In genomic region chr11:7591992-7592391, GRCh38 we compare ENCODE assay signal across 16 cellular contexts.
DNase-seq lines count a peak whose midpoint lies in the region; ATAC-seq and TF ChIP-seq lines count a peak whose summit lies in the region.
"Had no signal": no experiment of that assay in that cellular context is flagged by ENCODE, and none has a peak within 500 bp of the region (broad histone marks: within the 10 kb centered on the region; RNA-seq: fewer than 3 reads in every experiment).

No MANE protein-coding gene starts in this region.

- peak overlapping the region; percentile 29 for H3K27ac Mint-ChIP-seq in activated naive CD4-positive, alpha-beta T cell treated with anti-CD3 and anti-CD28 coated beads, Interleukin-2, amount 10 ng/mL, durations not matched to agents 7 days and 5 days
- no peak overlapping the region for H3K27ac Mint-ChIP-seq in activated naive CD4-positive, alpha-beta T cell treated with anti-CD3 and anti-CD28 coated beads for 36 hours

- intact Hi-C loops in activated naive CD4-positive, alpha-beta T cell treated with anti-CD3 and anti-CD28 coated beads for 36 hours (cut with micrococcal nuclease), result no loop called here

- H3K4me3 Mint-ChIP-seq in activated naive CD4-positive, alpha-beta T cell treated with anti-CD3 and anti-CD28 coated beads, Interleukin-2, amount 10 ng/mL, durations not matched to agents 7 days and 5 days, result no peak overlapping the region
- no peak overlapping the region for H3K4me3 Mint-ChIP-seq in activated naive CD4-positive, alpha-beta T cell treated with anti-CD3 and anti-CD28 coated beads for 36 hours

- H3K9ac ChIP-seq in subcutaneous abdominal adipose tissue (ENCODE audit: low read length in 5 of 5), result peak overlapping the region in 1 of 5 donors; percentile 6

- no peak for TF ChIP-seq CTCF in coronary artery (IDR thresholded peaks at IDR 0.05)

- POLR2A ChIA-PET in HEK293T (lab: Yijun Ruan, JAX), result no interaction called here

- H3K9me3 ChIP-seq in subcutaneous abdominal adipose tissue (ENCODE audit: control insufficient read depth in 5 of 5, low read length in 5 of 5), result no peaks in the 10 kb centered on the region
- H3K9me3 ChIP-seq: ascending aorta had no signal

- H3K27me3 Mint-ChIP-seq in activated naive CD4-positive, alpha-beta T cell treated with anti-CD3 and anti-CD28 coated beads, Interleukin-2, amount 10 ng/mL, durations not matched to agents 7 days and 5 days, result peaks cover 10% of the 10 kb centered on the region
- no peaks in the 10 kb centered on the region for H3K27me3 Mint-ChIP-seq in activated naive CD4-positive, alpha-beta T cell treated with anti-CD3 and anti-CD28 coated beads for 36 hours (ENCODE audit: low read depth)

- CTCF ChIA-PET in activated naive CD4-positive, alpha-beta T cell treated with anti-CD3 and anti-CD28 coated beads, Interleukin-2, amount 10 ng/mL, durations not matched to agents 7 days and 5 days (lab: Charles Lee), result interaction anchor here (0.8 kb wide), 1 partner anchor 79 kb away, joined by 5 read pairs; no protein-coding TSS in a partner anchor
- CTCF ChIA-PET in activated naive CD4-positive, alpha-beta T cell treated with anti-CD3 and anti-CD28 coated beads for 36 hours (lab: Charles Lee), result no interaction called here
- CTCF ChIA-PET in HEK293T (lab: Yijun Ruan, JAX), result no interaction called here

- peaks cover 12% of the 10 kb centered on the region for H3K36me3 Mint-ChIP-seq in activated naive CD4-positive, alpha-beta T cell treated with anti-CD3 and anti-CD28 coated beads, Interleukin-2, amount 10 ng/mL, durations not matched to agents 7 days and 5 days
- H3K36me3 Mint-ChIP-seq in activated naive CD4-positive, alpha-beta T cell treated with anti-CD3 and anti-CD28 coated beads for 36 hours (ENCODE audit: low read depth), result peaks cover 8% of the 10 kb centered on the region

- H3K4me3 ChIP-seq in coronary artery, result no peak overlapping the region
- no peak overlapping the region for H3K4me3 ChIP-seq in subcutaneous abdominal adipose tissue (ENCODE audit: low read depth in 1 of 5, low read length in 5 of 5)
- H3K4me3 ChIP-seq: ascending aorta, PC-9 had no signal

- H3K36me3 ChIP-seq in subcutaneous abdominal adipose tissue (ENCODE audit: control insufficient read depth in 5 of 5, insufficient read depth in 5 of 5, low read length in 5 of 5), result peaks cover 0 to 4% (median 0%) of the 10 kb centered on the region in 5 donors

- ATAC-seq in HG03342 (IDR thresholded peaks at IDR 0.05; ENCODE audit: unreplicated experiment), result peak; percentile 62

- H3K27me3 ChIP-seq in subcutaneous abdominal adipose tissue (ENCODE audit: control insufficient read depth in 5 of 5, insufficient read depth in 4 of 5, low read length in 5 of 5), result no peaks in the 10 kb centered on the region
- H3K27me3 ChIP-seq: ascending aorta had no signal

- H3K4me1 ChIP-seq in subcutaneous abdominal adipose tissue (ENCODE audit: control insufficient read depth in 5 of 5, insufficient read depth in 5 of 5, low read length in 5 of 5), result peaks cover 0 to 58% (median 38%) of the 10 kb centered on the region in 5 donors

- H3K27ac ChIP-seq in coronary artery (no peak overlapping the region), subcutaneous abdominal adipose tissue (ENCODE audit: low read depth, low read length) (peak overlapping the region; percentile 43)
- H3K27ac ChIP-seq: ascending aorta, PC-9 had no signal

- peaks cover 25% of the 10 kb centered on the region for H3K4me1 Mint-ChIP-seq in activated naive CD4-positive, alpha-beta T cell treated with anti-CD3 and anti-CD28 coated beads, Interleukin-2, amount 10 ng/mL, durations not matched to agents 7 days and 5 days
- H3K4me1 Mint-ChIP-seq in activated naive CD4-positive, alpha-beta T cell treated with anti-CD3 and anti-CD28 coated beads for 36 hours (ENCODE audit: low read depth), result peaks cover 18% of the 10 kb centered on the region

- no peaks in the 10 kb centered on the region for H3K9me3 Mint-ChIP-seq in activated naive CD4-positive, alpha-beta T cell treated with anti-CD3 and anti-CD28 coated beads, Interleukin-2, amount 10 ng/mL, durations not matched to agents 7 days and 5 days
- H3K9me3 Mint-ChIP-seq in activated naive CD4-positive, alpha-beta T cell treated with anti-CD3 and anti-CD28 coated beads for 36 hours, result no peaks in the 10 kb centered on the region

- no peak for DNase-seq in activated naive CD4-positive, alpha-beta T cell treated with anti-CD3 and anti-CD28 coated beads, Interleukin-2, amount 10 ng/mL, durations not matched to agents 7 days and 5 days
- DNase-seq in activated naive CD4-positive, alpha-beta T cell treated with anti-CD3 and anti-CD28 coated beads for 36 hours, result no peak
- DNase-seq in coronary artery (ENCODE audit: low spot score) (peak; percentile 28), NCI-H187 treated with DMSO at 0.1 percent for 48 hours (lab: John Stamatoyannopoulos, UW) (no peak), HEK293T (ENCODE audit: extremely low spot score) (no peak), GM03348 (ENCODE audit: low spot score) (no peak)
- DNase-seq: activated CD4-positive, CD25-positive, alpha-beta regulatory T cell treated with anti-CD3 and anti-CD28 coated beads, Interleukin-2, amount 50 U/mL, for 72 hours; activated T-cell treated with anti-CD3 and anti-CD28 coated beads, Interleukin-2, amount 50 U/mL, for 1 hour; effector CD4-positive, alpha-beta T cell; NCI-H1092 treated with DMSO at 0.1 percent for 48 hours; stimulated activated naive CD4-positive, alpha-beta T cell; SW 1271 had no signal

TF ChIP-seq in HEK293T, 16 proteins besides CTCF, POLR2A, EP300 and RAD21:
- no peak for TF ChIP-seq FOXA1 (IDR thresholded peaks at IDR 0.05)
- no peak for TF ChIP-seq NFRKB (IDR thresholded peaks at IDR 0.05)
- TF ChIP-seq ARNT (IDR thresholded peaks at IDR 0.05), result no peak
- no peak for TF ChIP-seq L3MBTL2 (conservative IDR thresholded peaks at IDR 0.05)
- no peak for TF ChIP-seq LEF1 (IDR thresholded peaks at IDR 0.05; ENCODE audit: borderline replicate concordance)
- no peak for TF ChIP-seq ZNF384 (IDR thresholded peaks at IDR 0.05)
- TF ChIP-seq HDGF (IDR thresholded peaks at IDR 0.05; ENCODE audit: borderline replicate concordance), result no peak
- no peak for TF ChIP-seq SUZ12 (IDR thresholded peaks at IDR 0.05)
- no peak for TF ChIP-seq CTBP1 (IDR thresholded peaks at IDR 0.05; ENCODE audit: borderline replicate concordance)
- TF ChIP-seq FOXM1 (IDR thresholded peaks at IDR 0.05; ENCODE audit: borderline replicate concordance), result no peak
- no peak for TF ChIP-seq ELF4 (IDR thresholded peaks at IDR 0.05)
- no peak for TF ChIP-seq SP1 (IDR thresholded peaks at IDR 0.05)
- TF ChIP-seq BHLHE40 (IDR thresholded peaks at IDR 0.05; ENCODE audit: borderline replicate concordance), result no peak
TF ChIP-seq in HEK293T: peak in this region for 0.
